In the genomic region with DNA sequence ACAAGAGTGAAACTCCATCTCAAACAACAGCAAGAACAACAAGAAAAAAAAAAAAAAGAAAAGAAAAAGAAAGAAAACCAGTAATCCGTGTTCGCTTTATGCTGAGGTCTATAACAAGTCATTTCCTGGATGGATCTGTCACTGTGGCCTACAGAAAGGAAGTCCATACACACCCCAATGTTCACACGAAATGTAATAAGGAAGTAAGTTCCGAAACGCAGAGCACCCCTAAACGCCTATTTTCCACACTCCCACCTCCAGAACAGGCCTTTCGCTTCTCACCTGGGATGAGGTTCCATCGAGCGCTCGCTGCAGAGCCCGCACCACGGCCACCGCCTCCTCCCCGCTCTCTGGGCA, we compare ENCODE assay signal across 6 cellular contexts. TPM values are rescaled to one million over a fixed set of nuclear protein-coding genes. Genes with fewer than 3 reads are reported as not detected.
DNase-seq lines count a peak whose midpoint lies in the region; ATAC-seq and TF ChIP-seq lines count a peak whose summit lies in the region.

No MANE protein-coding gene starts in this region.

- peaks cover 0 to 9% (median 1%) of the 10 kb centered on the region in 9 donors for H3K9me3 Mint-ChIP-seq in naive thymus-derived CD8-positive, alpha-beta T cell

- peaks cover 5% of the 10 kb centered on the region; the same call in 1 of the 2 replicates for H3K36me3 ChIP-seq in BJ (ENCODE audit: control insufficient read depth, insufficient read depth, low read length)

- H3K4me3 ChIP-seq in BJ (ENCODE audit: low read depth, low read length) (peak overlapping the region; percentile 78), astrocyte of the spinal cord (ENCODE audit: low read depth, low read length) (peak overlapping the region; percentile 99)

- peaks cover 8 to 36% (median 26%) of the 10 kb centered on the region in 4 donors for H3K4me1 Mint-ChIP-seq in naive thymus-derived CD8-positive, alpha-beta T cell

- peak; percentile 14 for ATAC-seq in HG03103 (IDR thresholded peaks at IDR 0.05; ENCODE audit: low read depth, unreplicated experiment)
- ATAC-seq in naive thymus-derived CD8-positive, alpha-beta T cell: peak; percentile 45 to 60

- H3K27ac Mint-ChIP-seq in naive thymus-derived CD8-positive, alpha-beta T cell: peak overlapping the region; percentile 97 to 100 (median 99)

- TF ChIP-seq CTCF in BJ (IDR thresholded peaks at IDR 0.05; ENCODE audit: insufficient read depth, low read depth, low read length) (no peak), astrocyte of the spinal cord (IDR thresholded peaks at IDR 0.05; ENCODE audit: low read depth, low read length) (no peak)

- CTCF ChIA-PET in BJ (lab: Yijun Ruan, JAX): no interaction called here

- peak overlapping the region; percentile 94 to 100 (median 98) for H3K4me3 Mint-ChIP-seq in naive thymus-derived CD8-positive, alpha-beta T cell

- peaks cover 13 to 35% (median 24%) of the 10 kb centered on the region in 3 donors for H3K36me3 Mint-ChIP-seq in naive thymus-derived CD8-positive, alpha-beta T cell

- no peaks in the 10 kb centered on the region for H3K27me3 Mint-ChIP-seq in naive thymus-derived CD8-positive, alpha-beta T cell

- in situ Hi-C loops in astrocyte of the spinal cord (cut with HindIII; ENCODE audit: low sequenced_read_pairs): no loop called here

- no peak for DNase-seq in BJ (ENCODE audit: low read depth)
- DNase-seq in astrocyte of the spinal cord (ENCODE audit: low read depth, low spot score): peak; percentile 4
- DNase-seq in naive thymus-derived CD8-positive, alpha-beta T cell: peak in 5 of 10 donors; percentile 23 to 61 (median 52)
- no peak for DNase-seq in COR-L47 (lab: John Stamatoyannopoulos, UW)
- DNase-seq in GOT3 (lab: John Stamatoyannopoulos, UW): no peak

- POLR2A ChIA-PET in BJ (lab: Charles Lee): interaction anchor here (0.6 kb wide), 1 partner anchor 53 kb away, joined by 4 read pairs; the partner anchor contains the start of gene FAM200A
- POLR2A ChIA-PET in naive thymus-derived CD8-positive, alpha-beta T cell (lab: Charles Lee): interaction anchor here (0.7 to 4.8 kb wide), 20 partner anchors 8 to 602 kb away, joined by 3 to 59 read pairs (median 6); partner anchors contain the start of genes AP4M1, ATP5MF, BUD31 and CPSF4

- no peaks in the 10 kb centered on the region for H3K27me3 ChIP-seq in BJ (ENCODE audit: control insufficient read depth, insufficient read depth, low read length)

RNA-seq across cellular contexts. Expression of gene ZNF394, which starts 0.7 kb away (rescaled TPM):
- polyA plus RNA-seq in BJ (2011; rRNA removed): 12.3 and 12.5 TPM in 2 replicates
- polyA minus RNA-seq in BJ (2011; rRNA and poly(A)+ RNA removed): 11.2 and 12.8 TPM in 2 replicates
- total RNA-seq in naive thymus-derived CD8-positive, alpha-beta T cell: 100 to 1,000 TPM; 107 to 120 TPM
- polyA plus RNA-seq in naive thymus-derived CD8-positive, alpha-beta T cell: 10 to 100 TPM; 58.5 to 67.1 (median 60.8) TPM

RNA-seq across cellular contexts. Expression of gene ZKSCAN5, which starts 5.1 kb away (rescaled TPM):
- polyA plus RNA-seq in BJ (2011; rRNA removed): 9.7 and 10.3 TPM in 2 replicates
- polyA minus RNA-seq in BJ (2011; rRNA and poly(A)+ RNA removed): 9.3 and 14.2 TPM in 2 replicates
- total RNA-seq in naive thymus-derived CD8-positive, alpha-beta T cell: 1 to 10 TPM; 8.9 to 9.9 TPM
- 1 to 10 TPM; 3.0 to 5.7 (median 3.9) TPM for polyA plus RNA-seq in naive thymus-derived CD8-positive, alpha-beta T cell

RNA-seq across cellular contexts. Expression of gene ZNF789, which starts 26.6 kb away (rescaled TPM):
- 8.2 and 11.4 TPM in 2 replicates for polyA plus RNA-seq in BJ (2011; rRNA removed)
- 4.4 and 7.2 TPM in 2 replicates for polyA minus RNA-seq in BJ (2011; rRNA and poly(A)+ RNA removed)
- total RNA-seq in naive thymus-derived CD8-positive, alpha-beta T cell: 10 to 100 TPM; 22.8 to 31.8 TPM
- 1 to 10 TPM; 7.3 to 8.2 (median 8.0) TPM for polyA plus RNA-seq in naive thymus-derived CD8-positive, alpha-beta T cell

RNA-seq across cellular contexts. Expression of gene ATP5MF, which starts 33.4 kb away (rescaled TPM):
- polyA plus RNA-seq in BJ (2011; rRNA removed): 381 and 619 TPM in 2 replicates
- 59.1 and 76.7 TPM in 2 replicates for polyA minus RNA-seq in BJ (2011; rRNA and poly(A)+ RNA removed)
- 100 to 1,000 TPM; 150 to 165 TPM for total RNA-seq in naive thymus-derived CD8-positive, alpha-beta T cell
- 100 to 1,000 TPM; 421 to 484 (median 453) TPM for polyA plus RNA-seq in naive thymus-derived CD8-positive, alpha-beta T cell

RNA-seq across cellular contexts. Expression of gene FAM200A, which starts 52.6 kb away (rescaled TPM):
- polyA plus RNA-seq in BJ (2011; rRNA removed): 3.8 and 5.9 TPM in 2 replicates
- 2.0 and 2.8 TPM in 2 replicates for polyA minus RNA-seq in BJ (2011; rRNA and poly(A)+ RNA removed)
- 10 to 100 TPM in 1 of 2 experiments, 1 to 10 TPM in 1; 8.6 to 11.3 TPM for total RNA-seq in naive thymus-derived CD8-positive, alpha-beta T cell
- 1 to 10 TPM; 3.2 to 6.3 (median 5.4) TPM for polyA plus RNA-seq in naive thymus-derived CD8-positive, alpha-beta T cell
